ENCODE assay signal across 1 cellular context in genomic region chr4:39341075-39341725, GRCh38.
TF ChIP-seq lines count a peak whose summit lies in the region.

No MANE protein-coding gene starts in this region.

TF ChIP-seq in HepG2, 621 proteins besides CTCF, POLR2A, EP300 and RAD21 (continued from another document and continues in another):
- TF ChIP-seq ZNF687 (CRISPR knock-in tag; IDR thresholded peaks at IDR 0.05) (no peak), E2F2 (CRISPR knock-in tag; IDR thresholded peaks at IDR 0.05; ENCODE audit: borderline replicate concordance) (no peak), STAT5B (CRISPR knock-in tag; IDR thresholded peaks at IDR 0.05) (no peak), ZNF12 (CRISPR knock-in tag; IDR thresholded peaks at IDR 0.05) (0 out of 2 replicates have a peak, but pooled peaks have one; percentile 11), ISL2 (CRISPR knock-in tag; IDR thresholded peaks at IDR 0.05) (peak; percentile 97), SRF (IDR thresholded peaks at IDR 0.05; ENCODE audit: low read depth, low read length) (no peak), ATF3 (CRISPR knock-in tag; IDR thresholded peaks at IDR 0.05) (no peak), PAWR (CRISPR knock-in tag; IDR thresholded peaks at IDR 0.05; ENCODE audit: borderline replicate concordance) (no peak), SP5 (CRISPR knock-in tag; IDR thresholded peaks at IDR 0.05; ENCODE audit: borderline replicate concordance, low read depth) (peak; percentile 47; the same call in 1 of the 2 replicates), NFYC (CRISPR knock-in tag; IDR thresholded peaks at IDR 0.05) (peak; percentile 21; the same call in 1 of the 2 replicates), YEATS2 (CRISPR knock-in tag; IDR thresholded peaks at IDR 0.05; ENCODE audit: borderline replicate concordance) (no peak), ZNF556 (CRISPR knock-in tag; IDR thresholded peaks at IDR 0.05; ENCODE audit: borderline replicate concordance) (peak; percentile 33; the same call in 1 of the 2 replicates), MIER2 (CRISPR knock-in tag; IDR thresholded peaks at IDR 0.05) (peak; percentile 29; the same call in 1 of the 2 replicates), ZSCAN30 (CRISPR knock-in tag; IDR thresholded peaks at IDR 0.05) (no peak), MIER3 (CRISPR knock-in tag; IDR thresholded peaks at IDR 0.05; ENCODE audit: borderline replicate concordance) (peak; percentile 74; the same call in 1 of the 2 replicates), ZNF333 (CRISPR knock-in tag; IDR thresholded peaks at IDR 0.05; ENCODE audit: borderline replicate concordance) (no peak), ZSCAN25 (CRISPR knock-in tag; IDR thresholded peaks at IDR 0.05) (peak; percentile 70; the same call in 1 of the 2 replicates), CHD4 (IDR thresholded peaks at IDR 0.05; ENCODE audit: borderline replicate concordance, low read length) (peak; percentile 71; the same call in 1 of the 2 replicates), NCOR1 (IDR thresholded peaks at IDR 0.05; ENCODE audit: borderline replicate concordance, low read length) (peak; percentile 89; the same call in 1 of the 2 replicates), ZNF468 (CRISPR knock-in tag; IDR thresholded peaks at IDR 0.05) (no peak), FOSL2 (CRISPR knock-in tag; IDR thresholded peaks at IDR 0.05) (peak; percentile 59), PHF21A (CRISPR knock-in tag; IDR thresholded peaks at IDR 0.05) (peak; percentile 92), FOXO1 (CRISPR knock-in tag; IDR thresholded peaks at IDR 0.05) (peak; percentile 80), ZMYM2 (CRISPR knock-in tag; IDR thresholded peaks at IDR 0.05) (peak; percentile 61; the same call in 1 of the 2 replicates), RARA (CRISPR knock-in tag; IDR thresholded peaks at IDR 0.05) (peak; percentile 95), HDAC1 (CRISPR knock-in tag; IDR thresholded peaks at IDR 0.05) (peak; percentile 42; the same call in 1 of the 2 replicates), SMYD3 (CRISPR knock-in tag; IDR thresholded peaks at IDR 0.05) (peak; percentile 74; the same call in 1 of the 2 replicates), ZNF460 (CRISPR knock-in tag; IDR thresholded peaks at IDR 0.05; ENCODE audit: borderline replicate concordance) (no peak), REL (CRISPR knock-in tag; conservative IDR thresholded peaks at IDR 0.05) (no peak), KDM6A (CRISPR knock-in tag; IDR thresholded peaks at IDR 0.05; ENCODE audit: low read depth) (peak; percentile 52; the same call in 1 of the 2 replicates), ZNF839 (CRISPR knock-in tag; IDR thresholded peaks at IDR 0.05; ENCODE audit: borderline replicate concordance) (no peak), JARID2 (CRISPR knock-in tag; IDR thresholded peaks at IDR 0.05; ENCODE audit: insufficient replicate concordance) (no peak), FOXM1 (CRISPR knock-in tag; IDR thresholded peaks at IDR 0.05) (no peak), ASH2L (IDR thresholded peaks at IDR 0.05; ENCODE audit: insufficient read length, low read depth, low read length) (peak; percentile 75), ZNF670 (CRISPR knock-in tag; IDR thresholded peaks at IDR 0.05; ENCODE audit: borderline replicate concordance) (0 out of 2 replicates have a peak, but pooled peaks have one; percentile 31), ZBTB1 (CRISPR knock-in tag; IDR thresholded peaks at IDR 0.05; ENCODE audit: borderline replicate concordance) (no peak), ZIK1 (CRISPR knock-in tag; IDR thresholded peaks at IDR 0.05; ENCODE audit: borderline replicate concordance, low read depth) (no peak), SNAPC5 (CRISPR knock-in tag; IDR thresholded peaks at IDR 0.05; ENCODE audit: borderline replicate concordance) (0 out of 2 replicates have a peak, but pooled peaks have one; percentile 37), ZNF674 (CRISPR knock-in tag; IDR thresholded peaks at IDR 0.05; ENCODE audit: low read depth) (no peak), REST (IDR thresholded peaks at IDR 0.05; ENCODE audit: borderline replicate concordance in 1 of 2, low read depth in 1 of 2, low read length in 2 of 2) (peak in 1 of 2 experiments; percentile 59; a peak in 1 of 4 replicates), KMT2A (CRISPR knock-in tag; IDR thresholded peaks at IDR 0.05) (peak; percentile 70; the same call in 1 of the 2 replicates), ZNF652 (CRISPR knock-in tag; IDR thresholded peaks at IDR 0.05; ENCODE audit: borderline replicate concordance, low read depth) (peak; percentile 89), ZNF280B (CRISPR knock-in tag; IDR thresholded peaks at IDR 0.05; ENCODE audit: borderline replicate concordance) (no peak), CSRNP1 (CRISPR knock-in tag; IDR thresholded peaks at IDR 0.05) (no peak; the same call in 1 of the 2 replicates), ZNF44 (CRISPR knock-in tag; IDR thresholded peaks at IDR 0.05) (0 out of 2 replicates have a peak, but pooled peaks have one; percentile 78), ETV5 (CRISPR knock-in tag; IDR thresholded peaks at IDR 0.05; ENCODE audit: borderline replicate concordance) (no peak; the same call in 1 of the 2 replicates), ZNF567 (CRISPR knock-in tag; IDR thresholded peaks at IDR 0.05; ENCODE audit: borderline replicate concordance) (peak; percentile 33; the same call in 1 of the 2 replicates), NFE2L1 (CRISPR knock-in tag; IDR thresholded peaks at IDR 0.05; ENCODE audit: borderline replicate concordance) (no peak), MAFF (IDR thresholded peaks at IDR 0.05; ENCODE audit: low read depth, low read length) (no peak)
